In the genomic region with DNA sequence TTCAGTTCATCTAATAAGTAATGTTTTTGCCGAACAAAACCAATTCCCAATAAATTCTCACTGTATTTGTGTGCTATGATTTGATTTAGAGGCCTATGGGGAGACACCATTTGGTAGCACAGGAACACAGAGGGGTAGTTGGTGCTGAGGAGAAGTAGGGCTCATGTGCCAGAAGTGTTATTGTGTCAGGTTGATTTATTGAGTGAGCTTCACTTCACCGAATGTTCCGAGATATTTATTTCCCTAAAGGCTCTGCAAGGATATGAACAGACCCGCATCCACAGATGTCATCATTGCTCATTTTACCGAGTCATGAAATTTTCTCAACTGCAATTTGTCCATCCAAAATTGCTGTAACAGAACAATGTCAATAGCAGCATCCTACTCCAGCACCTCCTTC, we compare ENCODE assay signal across 1 cellular context.
TF ChIP-seq lines count a peak whose summit lies in the region.

No MANE protein-coding gene starts in this region.

TF ChIP-seq in HepG2, 621 proteins besides CTCF, POLR2A, EP300 and RAD21 (continued from another document):
- TF ChIP-seq, protein P1, sequence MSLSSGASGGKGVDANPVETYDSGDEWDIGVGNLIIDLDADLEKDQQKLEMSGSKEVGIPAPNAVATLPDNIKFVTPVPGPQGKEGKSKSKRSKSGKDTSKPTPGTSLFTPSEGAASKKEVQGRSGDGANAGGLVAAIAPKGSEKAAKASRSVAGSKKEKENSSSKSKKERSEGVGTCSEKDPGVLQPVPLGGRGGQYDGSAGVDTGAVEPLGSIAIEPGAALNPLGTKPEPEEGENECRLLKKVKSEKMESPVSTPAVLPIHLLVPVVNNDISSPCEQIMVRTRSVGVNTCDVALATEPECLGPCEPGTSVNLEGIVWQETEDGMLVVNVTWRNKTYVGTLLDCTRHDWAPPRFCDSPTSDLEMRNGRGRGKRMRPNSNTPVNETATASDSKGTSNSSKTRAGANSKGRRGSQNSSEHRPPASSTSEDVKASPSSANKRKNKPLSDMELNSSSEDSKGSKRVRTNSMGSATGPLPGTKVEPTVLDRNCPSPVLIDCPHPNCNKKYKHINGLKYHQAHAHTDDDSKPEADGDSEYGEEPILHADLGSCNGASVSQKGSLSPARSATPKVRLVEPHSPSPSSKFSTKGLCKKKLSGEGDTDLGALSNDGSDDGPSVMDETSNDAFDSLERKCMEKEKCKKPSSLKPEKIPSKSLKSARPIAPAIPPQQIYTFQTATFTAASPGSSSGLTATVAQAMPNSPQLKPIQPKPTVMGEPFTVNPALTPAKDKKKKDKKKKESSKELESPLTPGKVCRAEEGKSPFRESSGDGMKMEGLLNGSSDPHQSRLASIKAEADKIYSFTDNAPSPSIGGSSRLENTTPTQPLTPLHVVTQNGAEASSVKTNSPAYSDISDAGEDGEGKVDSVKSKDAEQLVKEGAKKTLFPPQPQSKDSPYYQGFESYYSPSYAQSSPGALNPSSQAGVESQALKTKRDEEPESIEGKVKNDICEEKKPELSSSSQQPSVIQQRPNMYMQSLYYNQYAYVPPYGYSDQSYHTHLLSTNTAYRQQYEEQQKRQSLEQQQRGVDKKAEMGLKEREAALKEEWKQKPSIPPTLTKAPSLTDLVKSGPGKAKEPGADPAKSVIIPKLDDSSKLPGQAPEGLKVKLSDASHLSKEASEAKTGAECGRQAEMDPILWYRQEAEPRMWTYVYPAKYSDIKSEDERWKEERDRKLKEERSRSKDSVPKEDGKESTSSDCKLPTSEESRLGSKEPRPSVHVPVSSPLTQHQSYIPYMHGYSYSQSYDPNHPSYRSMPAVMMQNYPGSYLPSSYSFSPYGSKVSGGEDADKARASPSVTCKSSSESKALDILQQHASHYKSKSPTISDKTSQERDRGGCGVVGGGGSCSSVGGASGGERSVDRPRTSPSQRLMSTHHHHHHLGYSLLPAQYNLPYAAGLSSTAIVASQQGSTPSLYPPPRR (CRISPR knock-in tag; IDR thresholded peaks at IDR 0.05; ENCODE audit: borderline replicate concordance): no peak
- TF ChIP-seq ZNF883 (CRISPR knock-in tag; IDR thresholded peaks at IDR 0.05; ENCODE audit: not compliant biosample characterization) (no peak), SMARCC2 (IDR thresholded peaks at IDR 0.05) (no peak), IRF2 (CRISPR knock-in tag; IDR thresholded peaks at IDR 0.05) (no peak), SALL2 (CRISPR knock-in tag; IDR thresholded peaks at IDR 0.05) (no peak), ZNF10 (CRISPR knock-in tag; IDR thresholded peaks at IDR 0.05; ENCODE audit: borderline replicate concordance, low read depth) (no peak)
- TF ChIP-seq, protein P2, sequence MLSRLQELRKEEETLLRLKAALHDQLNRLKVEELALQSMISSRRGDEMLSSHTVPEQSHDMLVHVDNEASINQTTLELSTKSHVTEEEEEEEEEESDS (CRISPR knock-in tag; IDR thresholded peaks at IDR 0.05; ENCODE audit: borderline replicate concordance): no peak
- TF ChIP-seq, protein P3, sequence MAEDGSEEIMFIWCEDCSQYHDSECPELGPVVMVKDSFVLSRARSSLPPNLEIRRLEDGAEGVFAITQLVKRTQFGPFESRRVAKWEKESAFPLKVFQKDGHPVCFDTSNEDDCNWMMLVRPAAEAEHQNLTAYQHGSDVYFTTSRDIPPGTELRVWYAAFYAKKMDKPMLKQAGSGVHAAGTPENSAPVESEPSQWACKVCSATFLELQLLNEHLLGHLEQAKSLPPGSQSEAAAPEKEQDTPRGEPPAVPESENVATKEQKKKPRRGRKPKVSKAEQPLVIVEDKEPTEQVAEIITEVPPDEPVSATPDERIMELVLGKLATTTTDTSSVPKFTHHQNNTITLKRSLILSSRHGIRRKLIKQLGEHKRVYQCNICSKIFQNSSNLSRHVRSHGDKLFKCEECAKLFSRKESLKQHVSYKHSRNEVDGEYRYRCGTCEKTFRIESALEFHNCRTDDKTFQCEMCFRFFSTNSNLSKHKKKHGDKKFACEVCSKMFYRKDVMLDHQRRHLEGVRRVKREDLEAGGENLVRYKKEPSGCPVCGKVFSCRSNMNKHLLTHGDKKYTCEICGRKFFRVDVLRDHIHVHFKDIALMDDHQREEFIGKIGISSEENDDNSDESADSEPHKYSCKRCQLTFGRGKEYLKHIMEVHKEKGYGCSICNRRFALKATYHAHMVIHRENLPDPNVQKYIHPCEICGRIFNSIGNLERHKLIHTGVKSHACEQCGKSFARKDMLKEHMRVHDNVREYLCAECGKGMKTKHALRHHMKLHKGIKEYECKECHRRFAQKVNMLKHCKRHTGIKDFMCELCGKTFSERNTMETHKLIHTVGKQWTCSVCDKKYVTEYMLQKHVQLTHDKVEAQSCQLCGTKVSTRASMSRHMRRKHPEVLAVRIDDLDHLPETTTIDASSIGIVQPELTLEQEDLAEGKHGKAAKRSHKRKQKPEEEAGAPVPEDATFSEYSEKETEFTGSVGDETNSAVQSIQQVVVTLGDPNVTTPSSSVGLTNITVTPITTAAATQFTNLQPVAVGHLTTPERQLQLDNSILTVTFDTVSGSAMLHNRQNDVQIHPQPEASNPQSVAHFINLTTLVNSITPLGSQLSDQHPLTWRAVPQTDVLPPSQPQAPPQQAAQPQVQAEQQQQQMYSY (CRISPR knock-in tag; IDR thresholded peaks at IDR 0.05): no peak
